In the genomic region with DNA sequence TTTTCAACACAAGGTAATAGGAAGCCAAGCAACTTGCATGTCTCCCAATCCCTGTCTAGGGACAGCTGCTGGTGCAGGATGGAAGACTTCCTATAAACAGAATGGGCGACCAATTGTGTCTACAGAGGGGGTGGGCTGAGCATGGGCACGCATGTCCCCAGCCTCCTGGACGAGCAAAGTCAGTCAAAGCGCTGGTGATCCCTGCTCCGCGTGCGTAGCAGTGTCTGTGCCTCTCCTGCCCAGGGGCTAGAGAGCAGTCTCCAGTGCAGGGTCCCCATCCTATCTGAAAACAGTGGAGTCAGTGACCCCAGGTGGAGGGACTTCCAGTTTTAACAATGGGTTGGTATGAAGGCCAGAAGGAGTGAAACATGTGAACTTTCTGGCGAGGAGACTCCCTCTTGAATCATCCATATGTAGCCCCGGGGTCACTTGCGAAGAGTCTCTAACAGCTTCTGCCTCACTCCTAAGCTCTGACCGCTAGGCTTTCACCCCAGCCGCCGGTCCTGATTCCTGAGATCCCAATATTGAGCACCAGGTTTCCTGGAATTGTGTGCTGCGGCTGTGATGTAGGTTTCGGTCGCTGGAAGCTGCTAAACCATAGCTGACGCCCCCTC, we compare ENCODE assay signal across 8 cellular contexts. TPM values are rescaled to one million over a fixed set of nuclear protein-coding genes. Genes with fewer than 3 reads are reported as not detected.
DNase-seq lines count a peak whose midpoint lies in the region; ATAC-seq, FAIRE-seq and TF ChIP-seq lines count a peak whose summit lies in the region.

No MANE protein-coding gene starts in this region.

- H2AK9ac ChIP-seq in IMR-90 (replicated peaks; ENCODE audit: low read depth, low read length, poor library complexity): peak overlapping the region; percentile 77

- H2BK15ac ChIP-seq in IMR-90 (ENCODE audit: low read depth, low read length): peak overlapping the region; percentile 4; the same call in 1 of the 3 replicates

- no peak for TF ChIP-seq EP300 in A549 (IDR thresholded peaks at IDR 0.05)

- H3K27me3 Mint-ChIP-seq in natural killer cell (ENCODE audit: low read depth in 2 of 2): no peaks in the 10 kb centered on the region

- H3K4me2 ChIP-seq in A549 (peak overlapping the region; percentile 65), IMR-90 (ENCODE audit: low read depth, low read length) (peak overlapping the region; percentile 82)

- H3K4me1 ChIP-seq in A549: peaks cover 34% of the 10 kb centered on the region
- H3K4me1 ChIP-seq in IMR-90 (ENCODE audit: control insufficient read depth, insufficient read depth, low read length): peaks cover 5% of the 10 kb centered on the region; the same call in 1 of the 2 replicates

- in situ Hi-C loops in IMR-90 (cut with MboI; ENCODE audit: low sequenced_read_pairs): no loop called here

- H4K91ac ChIP-seq in IMR-90 (ENCODE audit: insufficient read depth, low read depth, low read length): peak overlapping the region; percentile 77

- H3K14ac ChIP-seq in IMR-90 (replicated peaks; ENCODE audit: low read depth, low read length): no peak overlapping the region

- H3K9me1 ChIP-seq in IMR-90 (ENCODE audit: insufficient read depth, low read length): peaks cover 6% of the 10 kb centered on the region; the same call in 1 of the 2 replicates

- peak overlapping the region; percentile 48 to 99 for H3K27ac ChIP-seq in A549
- peak overlapping the region; percentile 40 for H3K27ac ChIP-seq in IMR-90 (ENCODE audit: insufficient read depth, low read length)
- peak overlapping the region; percentile 95 for H3K27ac ChIP-seq in caudate nucleus (ENCODE audit: low read depth, low read length)

- H2BK120ac ChIP-seq in IMR-90 (ENCODE audit: low read depth, low read length): peak overlapping the region; percentile 74

- no peak overlapping the region for H3K9ac ChIP-seq in IMR-90 (ENCODE audit: low read depth, low read length)

- intact Hi-C loops in IMR-90 (cut with micrococcal nuclease): no loop called here
- intact Hi-C loops in natural killer cell (cut with micrococcal nuclease): no loop called here

- H3K4me3 Mint-ChIP-seq in natural killer cell: peak overlapping the region; percentile 97

- H3K36me3 ChIP-seq in IMR-90 (ENCODE audit: control insufficient read depth, insufficient read depth, low read length): peaks cover 5% of the 10 kb centered on the region

- H4K5ac ChIP-seq in IMR-90 (ENCODE audit: low read depth, low read length): peak overlapping the region; percentile 97

- DNase-seq in A549 (ENCODE audit: low read depth in 1 of 2, low spot score in 1 of 2): no peak
- no peak for DNase-seq in IMR-90
- peak in 1 of 61 donors; percentile 38 for DNase-seq in caudate nucleus (lab: John Stamatoyannopoulos, UW)
- no peak for DNase-seq in natural killer cell
- DNase-seq in A172 (ENCODE audit: low spot score): no peak
- no peak for DNase-seq in DMS 273 treated with DMSO at 0.1 percent for 48 hours (lab: John Stamatoyannopoulos, UW)

- peaks cover 7 to 26% of the 10 kb centered on the region in 2 experiments; a peak in 2 of 4 replicates for H3K79me1 ChIP-seq in IMR-90 (ENCODE audit: low read depth in 1 of 2, low read length in 2 of 2)

- peak overlapping the region; percentile 45; the same call in 1 of the 2 replicates for H2AK5ac ChIP-seq in IMR-90 (ENCODE audit: low read depth, low read length)

- no peaks in the 10 kb centered on the region for H3K9me3 ChIP-seq in A549
- no peaks in the 10 kb centered on the region for H3K9me3 ChIP-seq in IMR-90 (ENCODE audit: control insufficient read depth, insufficient read depth, low read length)

- peak overlapping the region; percentile 80 for H3K4ac ChIP-seq in IMR-90 (ENCODE audit: low read depth, low read length)

- WGBS in A549 (ENCODE audit: missing lambda C conversion rate): 91% methylated on average over 17 of the region's 17 CpGs
- WGBS in IMR-90 (ENCODE audit: extremely low coverage in 2 of 2, insufficient read length in 1 of 2), 2 experiments: 92% methylated on average over 5 of the region's 17 CpGs; no CpG with 5 or more reads in 1 of the 2 experiments

- peak overlapping the region; percentile 37 for H2BK5ac ChIP-seq in IMR-90 (ENCODE audit: low read depth, low read length, poor library complexity, severe bottlenecking)

- peaks cover 9% of the 10 kb centered on the region; the same call in 1 of the 2 replicates for H4K20me1 ChIP-seq in IMR-90 (ENCODE audit: insufficient read depth, low read length)

- TF ChIP-seq POLR2A in A549 (IDR thresholded peaks at IDR 0.05; ENCODE audit: low read length) (no peak), IMR-90 (IDR thresholded peaks at IDR 0.05; ENCODE audit: low read depth, low read length) (no peak)

- CTCF ChIA-PET in A549 (lab: Yijun Ruan, JAX): interaction anchor here (0.6 to 2.3 kb wide), 8 partner anchors 10 to 62 kb away, joined by 3 to 7 read pairs (median 3); no protein-coding TSS in a partner anchor
- CTCF ChIA-PET in IMR-90 (lab: Yijun Ruan, JAX): interaction anchor here (0.6 kb wide), 1 partner anchor 207 kb away, joined by 4 read pairs; no protein-coding TSS in a partner anchor

- peak overlapping the region; percentile 97 for H2AFZ ChIP-seq in IMR-90 (replicated peaks; ENCODE audit: low read length, poor library complexity)

- no peak for FAIRE-seq in A549 (lab: Jason Lieb, UNC)

- no peak for ATAC-seq in A549
- ATAC-seq in IMR-90 (ENCODE audit: low read depth): no peak
- no peak for ATAC-seq in natural killer cell
- ATAC-seq in HG03135 (IDR thresholded peaks at IDR 0.05; ENCODE audit: unreplicated experiment): no peak
- ATAC-seq in HG02571 (IDR thresholded peaks at IDR 0.05; ENCODE audit: unreplicated experiment): no peak

- TF ChIP-seq RAD21 in A549 (conservative IDR thresholded peaks at IDR 0.05 in 1 of 2, IDR thresholded peaks at IDR 0.05 in 1 of 2): no peak
- TF ChIP-seq RAD21 in IMR-90 (IDR thresholded peaks at IDR 0.05; ENCODE audit: low read length): no peak

- dilution Hi-C loops in IMR-90 (cut with HindIII; ENCODE audit: low sequenced_read_pairs, unreplicated experiment): no loop called here

- H3K56ac ChIP-seq in IMR-90 (ENCODE audit: extremely low read depth, insufficient read depth, low read length): no peak overlapping the region

- H3K23ac ChIP-seq in IMR-90 (ENCODE audit: low read depth, low read length): no peak overlapping the region

- H3K9me3 Mint-ChIP-seq in natural killer cell: no peaks in the 10 kb centered on the region

- peak overlapping the region; percentile 85 to 94 for H3K27ac Mint-ChIP-seq in natural killer cell

- H3K36me3 Mint-ChIP-seq in natural killer cell: peaks cover 6% of the 10 kb centered on the region

- peak overlapping the region; percentile 88 to 93 for H4K8ac ChIP-seq in IMR-90 (ENCODE audit: low read depth in 2 of 2, low read length in 2 of 2)

- TF ChIP-seq CTCF in A549 (IDR thresholded peaks at IDR 0.05): no peak
- no peak for TF ChIP-seq CTCF in IMR-90 (conservative IDR thresholded peaks at IDR 0.05; ENCODE audit: low read depth, low read length)
- TF ChIP-seq CTCF in natural killer cell (IDR thresholded peaks at IDR 0.05): no peak

- H3K4me3 ChIP-seq in A549 (peak overlapping the region; percentile 91; the same call in 1 of the 3 replicates), IMR-90 (ENCODE audit: insufficient read depth, low read depth, low read length) (peak overlapping the region; percentile 44)

- H3K18ac ChIP-seq in IMR-90 (ENCODE audit: low read depth, low read length): peak overlapping the region; percentile 21; the same call in 1 of the 2 replicates

- POLR2A ChIA-PET in A549 (lab: Yijun Ruan, JAX) (interaction anchor here (0.8 to 1.4 kb wide), 8 partner anchors 8 to 93 kb away, joined by 3 to 19 read pairs (median 4); a partner anchor contains a TSS), IMR-90 (lab: Charles Lee; ENCODE audit: unreplicated experiment) (interaction anchor here (0.6 kb wide), 1 partner anchor 24 kb away, joined by 4 read pairs; a partner anchor contains a TSS)

- no peaks in the 10 kb centered on the region for H3K27me3 ChIP-seq in IMR-90 (ENCODE audit: control insufficient read depth, insufficient read depth, low read length)

- BruUV-seq in IMR-90 (replicated peaks; lab: Mats Ljungman, UMichigan): no TSS peak

- 0 out of 2 replicates have a peak overlapping the region, but pooled peaks have one; percentile 26 for H2BK20ac ChIP-seq in IMR-90 (ENCODE audit: low read depth, low read length)

- H3K4me1 Mint-ChIP-seq in natural killer cell: peaks cover 39 to 43% of the 10 kb centered on the region in 2 donors

RNA-seq across cellular contexts. Expression of a gene that starts 0.7 kb away (rescaled TPM):
- polyA plus RNA-seq in A549 (2011; rRNA removed) (24.6 and 26.0 TPM in 2 replicates), A549 (2017; fragmentation: RNase III; extraction: RNeasy Plus Mini Kit Qiagen cat#74134 plus additional on column Dnase treatment) (17.7 to 19.9 TPM (median 18.7 TPM) in 3 replicates), IMR-90 (2012; rRNA removed) (14.3 and 15.4 TPM in 2 replicates)
- polyA plus RNA-seq in A549 (2012; cell fraction: cytosol; rRNA removed): 12.4 and 14.5 TPM in 2 replicates
- 30.5 and 39.3 TPM in 2 replicates for polyA plus RNA-seq in A549 (2012; cell fraction: nucleus; rRNA removed)
- 53.6 and 55.0 TPM in 2 replicates for polyA minus RNA-seq in A549 (2011; rRNA and poly(A)+ RNA removed)
- total RNA-seq in IMR-90 (2012; rRNA removed) (18.6 and 25.6 TPM in 2 replicates), natural killer cell (10 to 100 TPM; 36.7 to 60.5 (median 54.7) TPM)
- polyA plus RNA-seq in IMR-90 (2012; cell fraction: cytosol; rRNA removed): 4.9 and 7.1 TPM in 2 replicates
- polyA plus RNA-seq in IMR-90 (2012; cell fraction: nucleus; rRNA removed; ENCODE audit: low replicate concordance): 19.9 and 31.5 TPM in 2 replicates
- total RNA-seq in A172 (2014; rRNA removed; shearing (Covaris generic)): 14.6 and 34.4 TPM in 2 replicates

RNA-seq across cellular contexts. Expression of a gene that starts 2.7 kb away (rescaled TPM):
- 0.49 and 0.65 TPM in 2 replicates for polyA plus RNA-seq in A549 (2011; rRNA removed)
- 0.52 and 0.73 TPM in 2 replicates for polyA plus RNA-seq in A549 (2012; cell fraction: cytosol; rRNA removed)
- 0.79 and 0.95 TPM in 2 replicates for polyA plus RNA-seq in A549 (2012; cell fraction: nucleus; rRNA removed)
- polyA plus RNA-seq in A549 (2017; fragmentation: RNase III; extraction: RNeasy Plus Mini Kit Qiagen cat#74134 plus additional on column Dnase treatment): 0.37 to 0.71 TPM (median 0.42 TPM) in 3 replicates
- polyA minus RNA-seq in A549 (2011; rRNA and poly(A)+ RNA removed): 0.29 and 1.1 TPM in 2 replicates
- total RNA-seq in IMR-90 (2012; rRNA removed): not detected in 2 replicates
- 0.07 TPM in 1 of 2 replicates, not detected in the other for polyA plus RNA-seq in IMR-90 (2012; rRNA removed)
- polyA plus RNA-seq in IMR-90 (2012; cell fraction: cytosol; rRNA removed): 0.42 TPM in 1 of 2 replicates, not detected in the other
- polyA plus RNA-seq in IMR-90 (2012; cell fraction: nucleus; rRNA removed; ENCODE audit: low replicate concordance): 0.05 and 0.06 TPM in 2 replicates
- total RNA-seq in natural killer cell: not detected
- 3.0 and 6.2 TPM in 2 replicates for total RNA-seq in A172 (2014; rRNA removed; shearing (Covaris generic))

RNA-seq across cellular contexts. Expression of a gene that starts 24.2 kb away (rescaled TPM):
- polyA plus RNA-seq in A549 (2011; rRNA removed) (76.6 and 96.5 TPM in 2 replicates), A549 (2017; fragmentation: RNase III; extraction: RNeasy Plus Mini Kit Qiagen cat#74134 plus additional on column Dnase treatment) (80.8 to 92.9 TPM (median 91.5 TPM) in 3 replicates), IMR-90 (2012; rRNA removed) (109 and 111 TPM in 2 replicates)
- 98.6 and 104 TPM in 2 replicates for polyA plus RNA-seq in A549 (2012; cell fraction: cytosol; rRNA removed)
- polyA plus RNA-seq in A549 (2012; cell fraction: nucleus; rRNA removed): 128 and 176 TPM in 2 replicates
- 44.4 and 62.6 TPM in 2 replicates for polyA minus RNA-seq in A549 (2011; rRNA and poly(A)+ RNA removed)
- total RNA-seq in IMR-90 (2012; rRNA removed) (60.0 and 64.9 TPM in 2 replicates), natural killer cell (100 to 1,000 TPM; 159 to 215 (median 181) TPM)
- polyA plus RNA-seq in IMR-90 (2012; cell fraction: cytosol; rRNA removed): 98.8 and 119 TPM in 2 replicates
- 202 and 254 TPM in 2 replicates for polyA plus RNA-seq in IMR-90 (2012; cell fraction: nucleus; rRNA removed; ENCODE audit: low replicate concordance)
- total RNA-seq in A172 (2014; rRNA removed; shearing (Covaris generic)): 93.3 and 106 TPM in 2 replicates

RNA-seq across cellular contexts. Expression of a gene that starts 28.5 kb away (rescaled TPM):
- polyA plus RNA-seq in A549 (2011; rRNA removed): 0.08 TPM in 1 of 2 replicates, not detected in the other
- 0.01 and 0.03 TPM in 2 replicates for polyA plus RNA-seq in A549 (2012; cell fraction: cytosol; rRNA removed)
- polyA plus RNA-seq in A549 (2012; cell fraction: nucleus; rRNA removed): 0.06 TPM in 1 of 2 replicates, not detected in the other
- polyA plus RNA-seq in A549 (2017; fragmentation: RNase III; extraction: RNeasy Plus Mini Kit Qiagen cat#74134 plus additional on column Dnase treatment): 0.03 TPM in 1 of 3 replicates, not detected in the others
- polyA minus RNA-seq in A549 (2011; rRNA and poly(A)+ RNA removed): 0.08 and 0.10 TPM in 2 replicates
- total RNA-seq in IMR-90 (2012; rRNA removed): not detected in 2 replicates
- polyA plus RNA-seq in IMR-90 (2012; rRNA removed): not detected in 2 replicates
- polyA plus RNA-seq in IMR-90 (2012; cell fraction: cytosol; rRNA removed): not detected in 2 replicates
- not detected in 2 replicates for polyA plus RNA-seq in IMR-90 (2012; cell fraction: nucleus; rRNA removed; ENCODE audit: low replicate concordance)
- total RNA-seq in natural killer cell: under 1 TPM in 2 of 3 donors, not detected in 1; 0.16 to 0.19 TPM
- not detected in 2 replicates for total RNA-seq in A172 (2014; rRNA removed; shearing (Covaris generic))

Comparison
In these comparisons a context has a peak if more than half of its experiments do, and no peak if none do; other contexts are left out.
1. H3K27ac ChIP-seq: peak in every context shown above with its lines; median percentile 95 in caudate nucleus; 74 in A549; 40 in IMR-90.